In genomic region chr2:64217198-64217869, GRCh38 we compare ENCODE assay signal across 19 cellular contexts.
DNase-seq lines count a peak whose midpoint lies in the region; ATAC-seq, FAIRE-seq and TF ChIP-seq lines count a peak whose summit lies in the region.
"Had no signal": no experiment of that assay in that cellular context is flagged by ENCODE, and none has a peak within 500 bp of the region (broad histone marks: within the 10 kb centered on the region; RNA-seq: fewer than 3 reads in every experiment).

No MANE protein-coding gene starts in this region.

- H3K27me3 ChIP-seq in H1 (replicated peaks in 1 of 4; ENCODE audit: control insufficient read depth in 3 of 4, extremely low read depth in 1 of 4, insufficient read depth in 3 of 4, low read length in 3 of 4) (no peaks in the 10 kb centered on the region), neutrophil (no peaks in the 10 kb centered on the region), neuronal stem cell (ENCODE audit: control insufficient read depth in 3 of 3, insufficient read depth in 3 of 3, low read depth in 1 of 3, low read length in 3 of 3) (no peaks in the 10 kb centered on the region)
- H3K27me3 ChIP-seq: SJCRH30 had no signal

- H3K9ac ChIP-seq in H1 (replicated peaks in 1 of 4; ENCODE audit: extremely low read depth in 1 of 4, low read depth in 3 of 4, low read length in 3 of 4) (no peak overlapping the region), neuronal stem cell (ENCODE audit: low read depth, low read length, poor library complexity) (no peak overlapping the region)

- H3K23me2 ChIP-seq in H1 (ENCODE audit: low read depth, low read length), result no peaks in the 10 kb centered on the region; the same call in 1 of the 2 replicates

- peaks cover 6% of the 10 kb centered on the region for H3K36me3 Mint-ChIP-seq in activated CD4-positive, alpha-beta T cell treated with anti-CD3 and anti-CD28 coated beads, Interleukin-2, amount 10 ng/mL, durations not matched to agents 7 days and 5 days (ENCODE audit: low read depth)
- H3K36me3 Mint-ChIP-seq in IgD-negative memory B cell, result no peaks in the 10 kb centered on the region

- no peaks in the 10 kb centered on the region for H4K20me1 ChIP-seq in H1 (replicated peaks in 1 of 2; ENCODE audit: control insufficient read depth in 1 of 2, insufficient read depth in 2 of 2, low read length in 2 of 2)

- H3K14ac ChIP-seq in H1 (ENCODE audit: insufficient read length) (no peak overlapping the region), neuronal stem cell (ENCODE audit: low read length) (no peak overlapping the region)

- H3K79me1 ChIP-seq in H1 (ENCODE audit: low read depth, low read length) (no peaks in the 10 kb centered on the region), neuronal stem cell (ENCODE audit: low read depth, low read length) (no peaks in the 10 kb centered on the region)

- H4K8ac ChIP-seq in H1 (ENCODE audit: extremely low read depth, insufficient read depth, low read length) (no peak overlapping the region), neuronal stem cell (ENCODE audit: low read depth, low read length) (no peak overlapping the region)

- intact Hi-C loops in sciatic nerve (cut with DNase I), result no loop called here

- no peak for DNase-seq in activated CD4-positive, alpha-beta T cell treated with anti-CD3 and anti-CD28 coated beads, Interleukin-2, amount 10 ng/mL, durations not matched to agents 7 days and 5 days
- DNase-seq in activated CD4-positive, alpha-beta T cell treated with anti-CD3 and anti-CD28 coated beads for 4 hours, result no peak
- DNase-seq in H1 (ENCODE audit: low read depth in 1 of 2, low spot score in 2 of 2), result no peak
- no peak for DNase-seq in sciatic nerve (ENCODE audit: low spot score)
- DNase-seq in neuronal stem cell (ENCODE audit: low spot score), result no peak
- DNase-seq in KG1 (lab: John Stamatoyannopoulos, UW), result no peak
- DNase-seq: DND-41; NCI-H1105; NCI-H1694 treated with DMSO at 0.1 percent for 48 hours; NCI-H345; NCI-H526 treated with DMSO at 0.1 percent for 48 hours; NK-92 treated with Interleukin-12 subunit alpha and Interleukin-12 subunit beta, amount 100 ng/mL, for 24 hours; SJCRH30 had no signal

- CTCF ChIA-PET in activated CD4-positive, alpha-beta T cell treated with anti-CD3 and anti-CD28 coated beads, Interleukin-2, amount 10 ng/mL, durations not matched to agents 7 days and 5 days (lab: Charles Lee), result interaction anchor here (1.7 kb wide), 1 partner anchor 13 kb away, joined by 4 read pairs; no protein-coding TSS in a partner anchor
- CTCF ChIA-PET in H1 (lab: Charles Lee; ENCODE audit: partially characterized antibody), result interaction anchor here (0.8 to 7.6 kb wide), 14 partner anchors 9 to 163 kb away, joined by 3 to 39 read pairs (median 4); no protein-coding TSS in a partner anchor

- WGBS in H1 (ENCODE audit: extremely low coverage in 1 of 2, insufficient coverage in 1 of 2, insufficient read length in 1 of 2, insufficient replicate concordance in 2 of 2, low coverage in 1 of 2, low lambda C conversion rate in 2 of 2, missing lambda C conversion rate in 1 of 2), 2 experiments, result 80% methylated on average over 9 of the region's 9 CpGs; no CpG with 5 or more reads in 1 of the 2 experiments
- WGBS in neuronal stem cell (ENCODE audit: extremely low coverage in 2 of 2, insufficient read length in 2 of 2, insufficient replicate concordance in 1 of 2), 2 donors, result no CpG with 5 or more reads among the region's 9 CpGs

- H3K9me3 ChIP-seq in H1 (ENCODE audit: insufficient read depth in 2 of 2, low read depth in 1 of 2, low read length in 1 of 2), result no peaks in the 10 kb centered on the region
- H3K9me3 ChIP-seq in neutrophil, result no peaks in the 10 kb centered on the region
- no peaks in the 10 kb centered on the region for H3K9me3 ChIP-seq in neuronal stem cell (replicated peaks in 1 of 2; ENCODE audit: control insufficient read depth in 2 of 2, insufficient read depth in 1 of 2, low read depth in 1 of 2, low read length in 2 of 2)
- H3K9me3 ChIP-seq: SJCRH30 had no signal

- TF ChIP-seq CTCF in H1 (IDR thresholded peaks at IDR 0.05; ENCODE audit: control extremely low read depth in 1 of 3, insufficient read depth in 1 of 3, low read depth in 1 of 3, low read length in 3 of 3) (peak in 2 of 3 experiments; percentile 20 to 35; a peak in 2 of 4 replicates), neutrophil (IDR thresholded peaks at IDR 0.05) (no peak)

- H3K18ac ChIP-seq in H1 (ENCODE audit: extremely low read depth, low read length) (no peak overlapping the region), neuronal stem cell (ENCODE audit: low read length) (no peak overlapping the region)

- H2BK15ac ChIP-seq in H1 (ENCODE audit: low read length) (no peak overlapping the region), neuronal stem cell (ENCODE audit: low read length) (no peak overlapping the region)

- POLR2A ChIA-PET in activated CD4-positive, alpha-beta T cell treated with anti-CD3 and anti-CD28 coated beads, Interleukin-2, amount 10 ng/mL, durations not matched to agents 7 days and 5 days (lab: Charles Lee), result no interaction called here
- POLR2A ChIA-PET in H1 (lab: Charles Lee; ENCODE audit: partially characterized antibody), result interaction anchor here (0.6 kb wide), 1 partner anchor 173 kb away, joined by 3 read pairs; no protein-coding TSS in a partner anchor

- peak overlapping the region; percentile 2; the same call in 1 of the 2 replicates for H2BK12ac ChIP-seq in H1 (ENCODE audit: low read depth, low read length)
- no peak overlapping the region for H2BK12ac ChIP-seq in neuronal stem cell (ENCODE audit: low read length)

- H4K91ac ChIP-seq in H1 (replicated peaks; ENCODE audit: insufficient read length, low read length), result no peak overlapping the region
- no peak overlapping the region for H4K91ac ChIP-seq in neuronal stem cell (ENCODE audit: low read depth, low read length, poor library complexity)

- no peak overlapping the region for H2BK120ac ChIP-seq in H1 (replicated peaks; ENCODE audit: low read depth, low read length)
- H2BK120ac ChIP-seq in neuronal stem cell (ENCODE audit: low read depth, low read length), result no peak overlapping the region

- H3K9me3 Mint-ChIP-seq in activated CD4-positive, alpha-beta T cell treated with anti-CD3 and anti-CD28 coated beads, Interleukin-2, amount 10 ng/mL, durations not matched to agents 7 days and 5 days, result peaks cover 3% of the 10 kb centered on the region
- H3K9me3 Mint-ChIP-seq in IgD-negative memory B cell, result peaks cover 0 to 2% (median 0%) of the 10 kb centered on the region in 3 donors

- H3K4me3 ChIP-seq in H1 (ENCODE audit: extremely low read depth in 1 of 4, insufficient read depth in 2 of 4, low read depth in 3 of 4, low read length in 4 of 4), result no peak overlapping the region
- no peak overlapping the region for H3K4me3 ChIP-seq in neutrophil (ENCODE audit: low read depth in 1 of 2, low read length in 1 of 2)
- no peak overlapping the region for H3K4me3 ChIP-seq in neuronal stem cell (ENCODE audit: low read length in 2 of 2)
- H3K4me3 ChIP-seq: PC-9, SJCRH30 had no signal

- no peak for TF ChIP-seq POLR2A in H1 (IDR thresholded peaks at IDR 0.05; ENCODE audit: control extremely low read depth in 1 of 2, low read depth in 2 of 2, low read length in 2 of 2)

- H3K23ac ChIP-seq in H1 (ENCODE audit: insufficient read length) (no peak overlapping the region), neuronal stem cell (ENCODE audit: low read depth, low read length, poor library complexity) (no peak overlapping the region)

- no peaks in the 10 kb centered on the region for H3K79me2 ChIP-seq in H1 (ENCODE audit: control insufficient read depth in 1 of 2, insufficient read depth in 2 of 2, low read length in 2 of 2)

- H2BK5ac ChIP-seq in H1 (ENCODE audit: low read depth, low read length), result no peak overlapping the region
- H2BK5ac ChIP-seq in neuronal stem cell (ENCODE audit: low read length), result no peak overlapping the region

- H3K27ac ChIP-seq in H1 (ENCODE audit: low read depth, low read length) (no peak overlapping the region), neutrophil (peak overlapping the region; percentile 98), neuronal stem cell (replicated peaks; ENCODE audit: low read length) (no peak overlapping the region)
- H3K27ac ChIP-seq: 22Rv1, PC-9, SJCRH30 had no signal

- H3K27me3 Mint-ChIP-seq in activated CD4-positive, alpha-beta T cell treated with anti-CD3 and anti-CD28 coated beads, Interleukin-2, amount 10 ng/mL, durations not matched to agents 7 days and 5 days, result no peaks in the 10 kb centered on the region
- no peaks in the 10 kb centered on the region for H3K27me3 Mint-ChIP-seq in IgD-negative memory B cell

- no peak overlapping the region for H3K4ac ChIP-seq in H1 (replicated peaks; ENCODE audit: insufficient read length, low read depth, low read length)
- H3K4ac ChIP-seq in neuronal stem cell (ENCODE audit: low read length), result no peak overlapping the region

- FAIRE-seq in H1 (lab: Jason Lieb, UNC), result no peak
- FAIRE-seq: G401.6, H54 had no signal

- H3K4me1 Mint-ChIP-seq in activated CD4-positive, alpha-beta T cell treated with anti-CD3 and anti-CD28 coated beads, Interleukin-2, amount 10 ng/mL, durations not matched to agents 7 days and 5 days, result peaks cover 49% of the 10 kb centered on the region
- H3K4me1 Mint-ChIP-seq in IgD-negative memory B cell, result peaks cover 39 to 63% (median 41%) of the 10 kb centered on the region in 3 donors

- H3K4me3 Mint-ChIP-seq in activated CD4-positive, alpha-beta T cell treated with anti-CD3 and anti-CD28 coated beads, Interleukin-2, amount 10 ng/mL, durations not matched to agents 7 days and 5 days, result no peak overlapping the region
- peak overlapping the region in 1 of 4 donors; percentile 25 for H3K4me3 Mint-ChIP-seq in IgD-negative memory B cell

- peak; percentile 21 to 43 for TF ChIP-seq RAD21 in H1 (IDR thresholded peaks at IDR 0.05 in 1 of 2, conservative IDR thresholded peaks at IDR 0.05 in 1 of 2; ENCODE audit: low read depth in 2 of 2, low read length in 2 of 2)

- peak overlapping the region; percentile 22 for H3K27ac Mint-ChIP-seq in activated CD4-positive, alpha-beta T cell treated with anti-CD3 and anti-CD28 coated beads, Interleukin-2, amount 10 ng/mL, durations not matched to agents 7 days and 5 days
- H3K27ac Mint-ChIP-seq in IgD-negative memory B cell, result peak overlapping the region; percentile 37 to 80 (median 76)

- 0 out of 2 replicates have a peak overlapping the region, but pooled peaks have one; percentile 54 for H2AK5ac ChIP-seq in H1 (ENCODE audit: low read depth, low read length)
- H2AK5ac ChIP-seq in neuronal stem cell (ENCODE audit: low read depth, low read length), result no peak overlapping the region

- H3K36me3 ChIP-seq in H1 (ENCODE audit: control insufficient read depth in 2 of 4, insufficient read depth in 4 of 4, low read length in 3 of 4), result no peaks in the 10 kb centered on the region
- H3K36me3 ChIP-seq in neutrophil, result no peaks in the 10 kb centered on the region
- no peaks in the 10 kb centered on the region for H3K36me3 ChIP-seq in neuronal stem cell (replicated peaks in 1 of 2; ENCODE audit: control insufficient read depth in 2 of 2, insufficient read depth in 2 of 2, low read length in 2 of 2)
- H3K36me3 ChIP-seq: SJCRH30 had no signal

- H3K56ac ChIP-seq in H1 (replicated peaks; ENCODE audit: insufficient read length, low read depth, low read length), result no peak overlapping the region

- H2BK20ac ChIP-seq in H1 (ENCODE audit: low read length), result no peak overlapping the region

- no peak for ATAC-seq in sciatic nerve

- no peak overlapping the region for H4K5ac ChIP-seq in H1 (ENCODE audit: insufficient read length, low read depth, low read length)

- TF ChIP-seq EP300 in H1 (IDR thresholded peaks at IDR 0.05; ENCODE audit: borderline replicate concordance in 1 of 2, low read depth in 2 of 2, low read length in 2 of 2), result no peak

- H3K4me1 ChIP-seq in H1 (replicated peaks in 1 of 4; ENCODE audit: control insufficient read depth in 3 of 4, insufficient read depth in 4 of 4, low read length in 3 of 4) (peaks cover 5 to 18% (median 18%) of the 10 kb centered on the region in 4 experiments; a peak in 5 of 7 replicates), neutrophil (ENCODE audit: control insufficient read depth in 1 of 2, insufficient read depth in 1 of 2, low read depth in 1 of 2, low read length in 1 of 2) (peaks cover 82 to 84% of the 10 kb centered on the region in 2 experiments), neuronal stem cell (ENCODE audit: control insufficient read depth in 2 of 2, insufficient read depth in 1 of 2, low read depth in 1 of 2, low read length in 2 of 2) (peaks cover 0 to 6% of the 10 kb centered on the region in 2 donors)

- H3K4me2 ChIP-seq in H1 (ENCODE audit: insufficient read depth in 1 of 2, low read depth in 2 of 2, low read length in 2 of 2) (no peak overlapping the region), neuronal stem cell (ENCODE audit: insufficient read depth, low read length, poor library complexity, severe bottlenecking) (no peak overlapping the region)
- H3K4me2 ChIP-seq: PC-9 had no signal

- H2AFZ ChIP-seq in H1 (ENCODE audit: low read length) (no peak overlapping the region), neuronal stem cell (ENCODE audit: low read length) (no peak overlapping the region)
- H2AFZ ChIP-seq: PC-9 had no signal
